9 cellular contexts compared by ENCODE assay signal in the genomic region with DNA sequence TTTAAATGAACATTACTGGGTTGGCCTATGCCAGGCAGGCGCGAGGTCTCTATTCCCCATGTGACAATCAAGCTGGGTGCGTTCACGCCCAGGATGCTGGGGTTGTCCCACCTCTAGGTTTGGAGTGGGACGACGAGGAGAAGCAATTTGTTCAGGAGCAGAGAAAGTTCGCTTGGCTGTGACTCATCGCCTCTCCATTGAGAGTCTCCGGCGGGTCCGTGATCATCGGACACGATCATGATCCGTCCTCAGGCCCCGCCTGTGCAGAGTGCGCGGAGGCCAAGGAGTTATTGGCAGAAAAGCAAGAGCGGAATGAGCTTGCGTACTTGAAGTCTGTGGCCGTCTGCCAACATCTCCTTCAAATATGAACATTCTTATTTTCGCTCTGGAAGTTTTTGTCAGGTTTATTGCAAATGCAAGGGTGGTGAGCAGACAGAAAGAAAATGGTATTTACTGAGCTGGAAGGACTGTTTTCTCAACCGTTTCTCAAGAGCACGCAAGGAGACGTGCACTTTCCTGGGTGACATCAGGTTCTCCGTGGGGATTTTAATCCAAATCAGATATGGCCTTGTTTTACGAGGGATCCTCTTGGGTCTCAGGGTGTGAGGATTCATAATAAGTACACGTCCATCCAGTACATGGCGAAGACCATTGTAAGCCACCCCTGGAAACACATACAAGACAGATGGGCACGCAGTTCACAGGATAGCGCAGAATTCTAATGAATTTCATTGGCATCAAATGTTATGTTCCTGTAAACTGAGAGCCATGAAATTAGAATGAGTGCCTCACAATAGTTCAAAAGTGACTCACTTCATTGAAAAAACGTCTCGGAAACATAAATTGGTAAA.
DNase-seq lines count a peak whose midpoint lies in the region; ATAC-seq, FAIRE-seq and TF ChIP-seq lines count a peak whose summit lies in the region.
"Had no signal": no experiment of that assay in that cellular context is flagged by ENCODE, and none has a peak within 500 bp of the region (broad histone marks: within the 10 kb centered on the region; RNA-seq: fewer than 3 reads in every experiment).

No MANE protein-coding gene starts in this region.

- 75% methylated on average over 32 of the region's 32 CpGs for WGBS in A549 (ENCODE audit: missing lambda C conversion rate)

- CTCF ChIA-PET in A549 (lab: Yijun Ruan, JAX): interaction anchor here (4.1 kb wide), 1 partner anchor 11 kb away, joined by 27 read pairs; no protein-coding TSS in a partner anchor

- TF ChIP-seq CTCF in A549 (IDR thresholded peaks at IDR 0.05) (no peak), colonic mucosa (IDR thresholded peaks at IDR 0.05) (no peak), mucosa of descending colon (IDR thresholded peaks at IDR 0.05) (no peak)

- no peak for TF ChIP-seq POLR2A in A549 (IDR thresholded peaks at IDR 0.05; ENCODE audit: low read length)

- FAIRE-seq in A549 (lab: Jason Lieb, UNC): no peak

- H3K4me2 ChIP-seq in A549: peak overlapping the region; percentile 42

- peak overlapping the region in 1 of 2 donors; percentile 4 for H3K9ac ChIP-seq in colonic mucosa (ENCODE audit: low read depth in 2 of 2, low read length in 2 of 2)

- H3K36me3 ChIP-seq in colonic mucosa: no peaks in the 10 kb centered on the region
- no peaks in the 10 kb centered on the region for H3K36me3 ChIP-seq in mucosa of descending colon (ENCODE audit: low read depth)
- H3K36me3 ChIP-seq: neutrophil had no signal

- ATAC-seq in A549 (peak; percentile 45 to 63; a peak in 3 of 6 replicates), mucosa of descending colon (peak; percentile 71), HG03280 (IDR thresholded peaks at IDR 0.05; ENCODE audit: unreplicated experiment) (no peak)
- ATAC-seq in activated CD4-positive, CD25-positive, alpha-beta regulatory T cell treated with anti-CD3 and anti-CD28 coated beads, Interleukin-2, amount 50 U/mL, for 24 hours: no peak

- H3K4me3 Mint-ChIP-seq in activated T-helper 2 cell treated with anti-CD3 and anti-CD28 coated beads, Interferon-gamma antibody, Interleukin-2, Interleukin-4, amounts not matched to agents 10 μg/mL and 5 μg/mL and 100 μg/mL, durations not matched to agents 14 hours and 24 hours and 36 hours (ENCODE audit: low read depth): no peak overlapping the region

- no peaks in the 10 kb centered on the region for H3K9me3 Mint-ChIP-seq in activated T-helper 2 cell treated with anti-CD3 and anti-CD28 coated beads, Interferon-gamma antibody, Interleukin-2, Interleukin-4, amounts not matched to agents 10 μg/mL and 5 μg/mL and 100 μg/mL, durations not matched to agents 14 hours and 24 hours and 36 hours

- intact Hi-C loops in colonic mucosa (cut with DNase I) (no loop called here), mucosa of descending colon (cut with DNase I, micrococcal nuclease) (no loop called here)
- intact Hi-C loops in activated T-helper 2 cell treated with anti-CD3 and anti-CD28 coated beads, Interferon-gamma antibody, Interleukin-2, Interleukin-4, amounts not matched to agents 10 μg/mL and 5 μg/mL and 100 μg/mL, durations not matched to agents 14 hours and 24 hours and 36 hours (cut with micrococcal nuclease): no loop called here

- peaks cover 3% of the 10 kb centered on the region for H3K4me1 Mint-ChIP-seq in activated T-helper 2 cell treated with anti-CD3 and anti-CD28 coated beads, Interferon-gamma antibody, Interleukin-2, Interleukin-4, amounts not matched to agents 10 μg/mL and 5 μg/mL and 100 μg/mL, durations not matched to agents 14 hours and 24 hours and 36 hours (ENCODE audit: low read depth)

- peak overlapping the region in 1 of 2 experiments; percentile 24; a peak in 3 of 6 replicates for H3K27ac ChIP-seq in A549
- H3K27ac ChIP-seq in colonic mucosa: peak overlapping the region; percentile 44
- H3K27ac ChIP-seq: neutrophil had no signal

- H3K36me3 Mint-ChIP-seq in activated T-helper 2 cell treated with anti-CD3 and anti-CD28 coated beads, Interferon-gamma antibody, Interleukin-2, Interleukin-4, amounts not matched to agents 10 μg/mL and 5 μg/mL and 100 μg/mL, durations not matched to agents 14 hours and 24 hours and 36 hours (ENCODE audit: low read depth): no peaks in the 10 kb centered on the region

- POLR2A ChIA-PET in A549 (lab: Yijun Ruan, JAX): no interaction called here

- DNase-seq in A549 (ENCODE audit: low read depth in 1 of 2, low spot score in 1 of 2): peak in 1 of 2 experiments; percentile 52
- DNase-seq in LHCN-M2 (ENCODE audit: low read depth): peak; percentile 93
- peak; percentile 44 for DNase-seq in colonic mucosa
- DNase-seq in mucosa of descending colon: peak; percentile 55 to 68 (median 65)
- DNase-seq in activated T-helper 2 cell treated with anti-CD3 and anti-CD28 coated beads, Interferon-gamma antibody, Interleukin-2, Interleukin-4, amounts not matched to agents 10 μg/mL and 5 μg/mL and 100 μg/mL, durations not matched to agents 14 hours and 24 hours and 36 hours (ENCODE audit: low spot score): no peak
- DNase-seq in KG1 (lab: John Stamatoyannopoulos, UW): no peak

- H3K4me1 ChIP-seq in A549 (peaks cover 11% of the 10 kb centered on the region), colonic mucosa (no peaks in the 10 kb centered on the region), mucosa of descending colon (ENCODE audit: low read depth) (no peaks in the 10 kb centered on the region)

- H3K9me3 ChIP-seq in A549 (no peaks in the 10 kb centered on the region), colonic mucosa (no peaks in the 10 kb centered on the region), mucosa of descending colon (no peaks in the 10 kb centered on the region)
- H3K9me3 ChIP-seq: neutrophil had no signal

- no peak overlapping the region for H3K27ac Mint-ChIP-seq in activated T-helper 2 cell treated with anti-CD3 and anti-CD28 coated beads, Interferon-gamma antibody, Interleukin-2, Interleukin-4, amounts not matched to agents 10 μg/mL and 5 μg/mL and 100 μg/mL, durations not matched to agents 14 hours and 24 hours and 36 hours

- TF ChIP-seq EP300 in A549 (IDR thresholded peaks at IDR 0.05): no peak

- no peak overlapping the region for H3K4me3 ChIP-seq in A549
- no peak overlapping the region for H3K4me3 ChIP-seq in colonic mucosa
- no peak overlapping the region for H3K4me3 ChIP-seq in mucosa of descending colon

- peaks cover 28% of the 10 kb centered on the region for H3K27me3 Mint-ChIP-seq in activated T-helper 2 cell treated with anti-CD3 and anti-CD28 coated beads, Interferon-gamma antibody, Interleukin-2, Interleukin-4, amounts not matched to agents 10 μg/mL and 5 μg/mL and 100 μg/mL, durations not matched to agents 14 hours and 24 hours and 36 hours (ENCODE audit: low read depth)

- no peaks in the 10 kb centered on the region for H3K27me3 ChIP-seq in colonic mucosa

- no peak for TF ChIP-seq RAD21 in A549 (conservative IDR thresholded peaks at IDR 0.05 in 1 of 2, IDR thresholded peaks at IDR 0.05 in 1 of 2)

TF ChIP-seq in A549, 52 proteins besides CTCF, POLR2A, EP300 and RAD21:
- TF ChIP-seq FOXS1 (CRISPR knock-in tag; IDR thresholded peaks at IDR 0.05) (no peak), FOSL2 (IDR thresholded peaks at IDR 0.05) (no peak), FOSL2 (CRISPR knock-in tag; IDR thresholded peaks at IDR 0.05) (peak; percentile 49; the same call in 1 of the 2 replicates)

Comparison
In these comparisons a context has a peak if more than half of its experiments do, and no peak if none do; other contexts are left out.
1. ATAC-seq: peak in A549 (2 of 2) and mucosa of descending colon (single experiment); none in HG03280 (single experiment) and activated CD4-positive, CD25-positive, alpha-beta regulatory T cell treated with anti-CD3 and anti-CD28 coated beads, Interleukin-2, amount 50 U/mL, for 24 hours (0 of 2).
2. DNase-seq: peak in LHCN-M2 (single experiment), colonic mucosa (single experiment) and mucosa of descending colon (3 of 3); none in activated T-helper 2 cell treated with anti-CD3 and anti-CD28 coated beads, Interferon-gamma antibody, Interleukin-2, Interleukin-4, amounts not matched to agents 10 μg/mL and 5 μg/mL and 100 μg/mL, durations not matched to agents 14 hours and 24 hours and 36 hours (single experiment) and KG1 (single experiment).